In genomic region chr17:38465420-38466345, GRCh38 we compare ENCODE assay signal across 10 cellular contexts. TPM values are rescaled to one million over a fixed set of nuclear protein-coding genes. Genes with fewer than 3 reads are reported as not detected.
DNase-seq lines count a peak whose midpoint lies in the region; ATAC-seq, FAIRE-seq and TF ChIP-seq lines count a peak whose summit lies in the region.
"Had no signal": no experiment of that assay in that cellular context is flagged by ENCODE, and none has a peak within 500 bp of the region (broad histone marks: within the 10 kb centered on the region; RNA-seq: fewer than 3 reads in every experiment).

No MANE protein-coding gene starts in this region.

- peak overlapping the region; percentile 99 for H3K27ac ChIP-seq in GM23248
- peak overlapping the region in 3 of 4 donors; percentile 41 to 66 (median 61) for H3K27ac ChIP-seq in body of pancreas
- peak overlapping the region; percentile 55 to 91 (median 82) for H3K27ac ChIP-seq in spleen

- no peaks in the 10 kb centered on the region; the same call in 1 of the 2 replicates for H4K20me1 ChIP-seq in GM23248 (ENCODE audit: insufficient read depth)

- TF ChIP-seq POLR2A in body of pancreas (IDR thresholded peaks at IDR 0.05) (no peak), spleen (IDR thresholded peaks at IDR 0.05) (no peak)

- peak overlapping the region; percentile 88 for H3K9ac ChIP-seq in GM23248

- H2AFZ ChIP-seq in GM23248: 0 out of 2 replicates have a peak overlapping the region, but pooled peaks have one; percentile 2

- H3K27me3 ChIP-seq in GM23248 (replicated peaks; ENCODE audit: insufficient read depth) (no peaks in the 10 kb centered on the region), body of pancreas (no peaks in the 10 kb centered on the region), spleen (replicated peaks in 1 of 7) (no peaks in the 10 kb centered on the region)

- H3F3A ChIP-seq in GM23248 (ENCODE audit: insufficient read depth): peaks cover 27% of the 10 kb centered on the region; the same call in 1 of the 2 replicates

- in situ Hi-C loops in GM23248 (cut with MboI): no loop called here

- H3K9me3 ChIP-seq in GM23248 (ENCODE audit: low read depth) (no peaks in the 10 kb centered on the region), body of pancreas (no peaks in the 10 kb centered on the region), spleen (no peaks in the 10 kb centered on the region)

- FAIRE-seq in D721Med (lab: Jason Lieb, UNC): no peak
- FAIRE-seq: HTR-8/SVneo had no signal

- DNase-seq in GM23248 (peak; percentile 96), body of pancreas (peak in 2 of 4 donors; percentile 40 to 55), hepatic stellate cell (ENCODE audit: low spot score) (peak; percentile 94), spleen (no peak), NCI-H1092 treated with DMSO at 0.1 percent for 48 hours (lab: John Stamatoyannopoulos, UW) (no peak), D721Med (ENCODE audit: insufficient read length, low spot score) (no peak)
- DNase-seq in stimulated activated naive CD8-positive, alpha-beta T cell treated with anti-CD3 and anti-CD28 coated beads, Interleukin-15, Interleukin-2, amounts not matched to agents 100 U/mL and 50 U/mL, for 24 hours: no peak
- DNase-seq: activated B cell treated with CpG ODN at 0.5 μM for 24 hours had no signal

- TF ChIP-seq CTCF in body of pancreas (IDR thresholded peaks at IDR 0.05) (no peak), spleen (IDR thresholded peaks at IDR 0.05 in 8 of 11, conservative IDR thresholded peaks at IDR 0.05 in 3 of 11) (no peak), D721Med (IDR thresholded peaks at IDR 0.05; ENCODE audit: insufficient read depth, missing control alignments) (no peak)

- peak; percentile 64 for ATAC-seq in body of pancreas
- no peak for ATAC-seq in GM18868 (IDR thresholded peaks at IDR 0.05; ENCODE audit: unreplicated experiment)
- ATAC-seq in stimulated activated naive CD8-positive, alpha-beta T cell treated with anti-CD3 and anti-CD28 coated beads, Interleukin-15, Interleukin-2, amounts not matched to agents 100 U/mL and 50 U/mL, for 24 hours: no peak

- H3K4me1 ChIP-seq in GM23248 (ENCODE audit: insufficient read depth) (peaks cover 53% of the 10 kb centered on the region), body of pancreas (peaks cover 4% of the 10 kb centered on the region), spleen (peaks cover 8 to 95% (median 58%) of the 10 kb centered on the region in 6 donors)

- peak overlapping the region; percentile 88 for H3K4me2 ChIP-seq in GM23248 (ENCODE audit: unreplicated experiment)

- H3K9me2 ChIP-seq in GM23248 (ENCODE audit: insufficient read depth): no peaks in the 10 kb centered on the region

- 28 to 36% methylated on average over 22 to 23 of the region's 23 CpGs for WGBS in GM23248 (ENCODE audit: low coverage in 1 of 2, low lambda C conversion rate in 2 of 2, missing lambda C conversion rate in 2 of 2), 2 experiments
- 82 to 85% methylated on average over 12 to 23 of the region's 23 CpGs for WGBS in body of pancreas, 2 donors
- WGBS in spleen, 5 donors: 67 to 79% (median 74%) methylated on average over 22 to 23 of the region's 23 CpGs

- H3K36me3 ChIP-seq in GM23248 (ENCODE audit: low read depth): peaks cover 33% of the 10 kb centered on the region; the same call in 1 of the 2 replicates
- H3K36me3 ChIP-seq in body of pancreas (replicated peaks in 1 of 2; ENCODE audit: insufficient read depth in 1 of 2, low read depth in 2 of 2): no peaks in the 10 kb centered on the region
- peaks cover 0 to 82% (median 14%) of the 10 kb centered on the region in 6 donors for H3K36me3 ChIP-seq in spleen

- peaks cover 65% of the 10 kb centered on the region for H3K79me2 ChIP-seq in GM23248 (ENCODE audit: insufficient read depth)

- intact Hi-C loops in body of pancreas (cut with DNase I): no loop called here
- intact Hi-C loops in spleen (cut with DNase I; ENCODE audit: low total_unique reads): no loop called here

- H3K4me3 ChIP-seq in GM23248: peak overlapping the region; percentile 75
- H3K4me3 ChIP-seq in body of pancreas: no peak overlapping the region
- H3K4me3 ChIP-seq in spleen: peak overlapping the region in 7 of 8 donors; percentile 6 to 62 (median 19)

RNA-seq across cellular contexts. Expression of gene ARHGAP23, which starts 37.4 kb away (rescaled TPM):
- total RNA-seq in GM23248 (2014; rRNA removed; shearing (Covaris generic)): 64.2 and 69.4 TPM in 2 replicates
- polyA plus RNA-seq in GM23248 (2016; fragmentation: Nextera tagmentation; extraction: Ambion mirVana) (5.3 and 6.6 TPM in 2 replicates), spleen (10 to 100 TPM in 1 of 3 donors, 1 to 10 TPM in 2; 7.5 to 35.4 (median 9.0) TPM)
- total RNA-seq in body of pancreas (10 to 100 TPM in 1 of 2 donors, 1 to 10 TPM in 1; 5.2 to 10.9 TPM), spleen (100 to 1,000 TPM in 4 of 7 donors, 10 to 100 TPM in 3; 60.5 to 250 (median 109) TPM)

Comparison
In these comparisons a context has a peak if more than half of its experiments do, and no peak if none do; other contexts are left out.
1. DNase-seq: peak in GM23248 (single experiment) and hepatic stellate cell (single experiment); none in spleen (single experiment), stimulated activated naive CD8-positive, alpha-beta T cell treated with anti-CD3 and anti-CD28 coated beads, Interleukin-15, Interleukin-2, amounts not matched to agents 100 U/mL and 50 U/mL, for 24 hours (single experiment), NCI-H1092 treated with DMSO at 0.1 percent for 48 hours (single experiment) and D721Med (single experiment).
2. H3K4me3 ChIP-seq: peak in GM23248 (single experiment) and spleen (7 of 8); none in body of pancreas (0 of 2).
3. Peak in every context shown above with its lines, with median percentiles within 50 percentile points of each other: H3K27ac ChIP-seq.